In the genomic region with DNA sequence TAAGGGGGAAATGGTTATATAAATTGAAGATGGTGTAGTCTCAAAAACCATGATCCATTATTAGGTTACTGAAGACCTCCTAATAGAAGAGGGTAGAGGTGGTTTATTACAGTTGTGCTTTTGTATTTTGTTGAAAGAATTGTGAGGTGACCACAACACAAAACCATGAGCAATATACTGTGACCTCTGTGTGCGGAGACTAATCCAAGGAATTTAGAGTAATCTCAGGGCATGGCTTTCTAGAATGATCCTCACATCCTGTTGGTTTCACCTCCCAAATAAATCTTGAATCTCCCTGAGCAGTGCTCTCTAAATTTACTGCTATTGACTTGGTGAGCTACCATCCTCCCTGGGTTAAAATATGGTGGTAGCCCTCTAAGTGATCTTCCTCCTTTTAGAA, we compare ENCODE assay signal across 1 cellular context.
TF ChIP-seq lines count a peak whose summit lies in the region.

No MANE protein-coding gene starts in this region.

TF ChIP-seq in neural cell, 6 proteins besides CTCF, POLR2A, EP300 and RAD21 (continued from another document):
- TF ChIP-seq, protein P1, sequence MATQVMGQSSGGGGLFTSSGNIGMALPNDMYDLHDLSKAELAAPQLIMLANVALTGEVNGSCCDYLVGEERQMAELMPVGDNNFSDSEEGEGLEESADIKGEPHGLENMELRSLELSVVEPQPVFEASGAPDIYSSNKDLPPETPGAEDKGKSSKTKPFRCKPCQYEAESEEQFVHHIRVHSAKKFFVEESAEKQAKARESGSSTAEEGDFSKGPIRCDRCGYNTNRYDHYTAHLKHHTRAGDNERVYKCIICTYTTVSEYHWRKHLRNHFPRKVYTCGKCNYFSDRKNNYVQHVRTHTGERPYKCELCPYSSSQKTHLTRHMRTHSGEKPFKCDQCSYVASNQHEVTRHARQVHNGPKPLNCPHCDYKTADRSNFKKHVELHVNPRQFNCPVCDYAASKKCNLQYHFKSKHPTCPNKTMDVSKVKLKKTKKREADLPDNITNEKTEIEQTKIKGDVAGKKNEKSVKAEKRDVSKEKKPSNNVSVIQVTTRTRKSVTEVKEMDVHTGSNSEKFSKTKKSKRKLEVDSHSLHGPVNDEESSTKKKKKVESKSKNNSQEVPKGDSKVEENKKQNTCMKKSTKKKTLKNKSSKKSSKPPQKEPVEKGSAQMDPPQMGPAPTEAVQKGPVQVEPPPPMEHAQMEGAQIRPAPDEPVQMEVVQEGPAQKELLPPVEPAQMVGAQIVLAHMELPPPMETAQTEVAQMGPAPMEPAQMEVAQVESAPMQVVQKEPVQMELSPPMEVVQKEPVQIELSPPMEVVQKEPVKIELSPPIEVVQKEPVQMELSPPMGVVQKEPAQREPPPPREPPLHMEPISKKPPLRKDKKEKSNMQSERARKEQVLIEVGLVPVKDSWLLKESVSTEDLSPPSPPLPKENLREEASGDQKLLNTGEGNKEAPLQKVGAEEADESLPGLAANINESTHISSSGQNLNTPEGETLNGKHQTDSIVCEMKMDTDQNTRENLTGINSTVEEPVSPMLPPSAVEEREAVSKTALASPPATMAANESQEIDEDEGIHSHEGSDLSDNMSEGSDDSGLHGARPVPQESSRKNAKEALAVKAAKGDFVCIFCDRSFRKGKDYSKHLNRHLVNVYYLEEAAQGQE (IDR thresholded peaks at IDR 0.05; ENCODE audit: borderline replicate concordance): no peak
- TF ChIP-seq SMC3 (conservative IDR thresholded peaks at IDR 0.05; ENCODE audit: poor library complexity): no peak
- TF ChIP-seq POLR2AphosphoS5 (IDR thresholded peaks at IDR 0.05): no peak
